ENCODE assay signal across 1 cellular context in the genomic region with DNA sequence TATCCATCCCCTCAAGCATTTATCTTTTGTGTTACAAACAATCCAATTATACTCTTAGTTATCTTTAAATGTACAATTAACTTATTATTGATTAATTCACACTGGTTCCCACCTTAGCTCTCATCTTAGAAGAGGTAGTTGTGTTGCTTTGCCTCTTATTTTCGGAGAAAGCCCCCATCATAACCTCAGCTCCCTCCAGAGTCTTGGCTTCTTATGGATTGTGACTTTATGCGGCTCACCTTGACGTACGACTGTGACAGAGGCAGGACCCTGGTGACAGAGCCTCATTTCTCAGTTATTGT.
TF ChIP-seq lines count a peak whose summit lies in the region.

No MANE protein-coding gene starts in this region.

TF ChIP-seq in HepG2, 621 proteins besides CTCF, POLR2A, EP300 and RAD21 (continued from another document):
- TF ChIP-seq ZNF564 (CRISPR knock-in tag; IDR thresholded peaks at IDR 0.05) (no peak), KAT7 (CRISPR knock-in tag; IDR thresholded peaks at IDR 0.05; ENCODE audit: borderline replicate concordance) (peak; percentile 22; the same call in 1 of the 2 replicates), ZNF337 (CRISPR knock-in tag; IDR thresholded peaks at IDR 0.05; ENCODE audit: borderline replicate concordance, low read depth) (0 out of 2 replicates have a peak, but pooled peaks have one; percentile 49), SNAI1 (CRISPR knock-in tag; IDR thresholded peaks at IDR 0.05; ENCODE audit: borderline replicate concordance) (peak; percentile 73; the same call in 1 of the 2 replicates)
